In genomic region chr12:53746592-53747491, GRCh38 we compare ENCODE assay signal across 8 cellular contexts. TPM values are rescaled to one million over a fixed set of nuclear protein-coding genes. Genes with fewer than 3 reads are reported as not detected.
A peak's percentile ranks its signal among the peaks of the same experiment; 100 is the strongest.
DNase-seq lines count a peak whose midpoint lies in the region; ATAC-seq and TF ChIP-seq lines count a peak whose summit lies in the region.

No MANE protein-coding gene starts in this region.

- peaks cover 62% of the 10 kb centered on the region for H3K27me3 ChIP-seq in OCI-LY3 (ENCODE audit: low read depth, low read length)

- peak overlapping the region; percentile 49 for H3K27ac Mint-ChIP-seq in endothelial cell (ENCODE audit: unreplicated experiment)

- H3K9me3 Mint-ChIP-seq in endothelial cell (ENCODE audit: unreplicated experiment), result no peaks in the 10 kb centered on the region

- no peak for TF ChIP-seq EP300 in Ishikawa (IDR thresholded peaks at IDR 0.05; ENCODE audit: borderline replicate concordance)

- H3K4me2 ChIP-seq in OCI-LY3 (ENCODE audit: low read length), result peak overlapping the region; percentile 59

- H3K27me3 Mint-ChIP-seq in endothelial cell (ENCODE audit: unreplicated experiment), result peaks cover 33% of the 10 kb centered on the region

- peaks cover 21% of the 10 kb centered on the region for H3K4me1 ChIP-seq in OCI-LY3 (ENCODE audit: low read length)

- H3K36me3 Mint-ChIP-seq in endothelial cell (ENCODE audit: low read depth, unreplicated experiment), result peaks cover 11% of the 10 kb centered on the region

- H2AFZ ChIP-seq in OCI-LY3 (ENCODE audit: low read depth, low read length), result peak overlapping the region; percentile 75

- no peaks in the 10 kb centered on the region for H3K36me3 ChIP-seq in OCI-LY3 (replicated peaks; ENCODE audit: low read depth, low read length)

- peak overlapping the region; percentile 47 for H3K4me3 ChIP-seq in OCI-LY3 (ENCODE audit: low read length)

- H4K20me1 ChIP-seq in OCI-LY3 (ENCODE audit: insufficient read depth, low read length), result no peaks in the 10 kb centered on the region

- TF ChIP-seq CTCF in OCI-LY3 (IDR thresholded peaks at IDR 0.05; ENCODE audit: low read depth, low read length) (peak; percentile 99), endothelial cell (IDR thresholded peaks at IDR 0.05; ENCODE audit: unreplicated experiment) (peak; percentile 99)

- DNase-seq in GM03348 (ENCODE audit: low spot score) (peak; percentile 95), activated T-cell treated with anti-CD3 and anti-CD28 coated beads for 1 hour (ENCODE audit: low read depth) (peak; percentile 84), endothelial cell (ENCODE audit: low spot score) (peak; percentile 96), mucosa of gallbladder (ENCODE audit: low spot score) (peak; percentile 95)
- DNase-seq in stimulated activated CD8-positive, alpha-beta memory T cell treated with anti-CD3 and anti-CD28 coated beads, Interleukin-4, amount 100 ng/mL, for 1 hour (ENCODE audit: low read depth in 2 of 2, low spot score in 1 of 2), result peak; percentile 61 to 76

- H3K4me3 Mint-ChIP-seq in endothelial cell (ENCODE audit: unreplicated experiment), result peak overlapping the region; percentile 83

- H3K79me2 ChIP-seq in OCI-LY3 (ENCODE audit: low read length), result no peaks in the 10 kb centered on the region

- no peak for ATAC-seq in GM18868 (IDR thresholded peaks at IDR 0.05; ENCODE audit: unreplicated experiment)

- peak overlapping the region; percentile 27; the same call in 1 of the 2 replicates for H3K9ac ChIP-seq in OCI-LY3 (ENCODE audit: low read length)

- TF ChIP-seq RAD21 in Ishikawa (IDR thresholded peaks at IDR 0.05; ENCODE audit: low read depth), result peak; percentile 89

- H3K27ac ChIP-seq in OCI-LY3 (ENCODE audit: low read length), result no peak overlapping the region

- peaks cover 24% of the 10 kb centered on the region for H3K4me1 Mint-ChIP-seq in endothelial cell (ENCODE audit: unreplicated experiment)

- no peaks in the 10 kb centered on the region for H3K9me3 ChIP-seq in OCI-LY3 (ENCODE audit: insufficient read depth, low read length)

TF ChIP-seq in Ishikawa, 13 proteins besides CTCF, POLR2A, EP300 and RAD21:
- TF ChIP-seq CREB1 (IDR thresholded peaks at IDR 0.05; ENCODE audit: low read depth), result no peak
- TF ChIP-seq TEAD4 (IDR thresholded peaks at IDR 0.05), result peak; percentile 54
TF ChIP-seq in Ishikawa: peak in this region for 1.

RNA-seq across cellular contexts. Expression of gene CISTR, which starts 4.9 kb away (rescaled TPM):
- total RNA-seq in endothelial cell (ENCODE audit: unreplicated experiment) (1.4 TPM), mucosa of gallbladder (not detected)

RNA-seq across cellular contexts. Expression of gene CALCOCO1, which starts 19.6 kb away (rescaled TPM):
- total RNA-seq in endothelial cell (ENCODE audit: unreplicated experiment) (144 TPM), mucosa of gallbladder (188 TPM)
